Comparison of ENCODE assay signal across 8 cellular contexts in genomic region chr14:31207746-31208545, GRCh38. TPM values are rescaled to one million over a fixed set of nuclear protein-coding genes. Genes with fewer than 3 reads are reported as not detected.
DNase-seq lines count a peak whose midpoint lies in the region; ATAC-seq and TF ChIP-seq lines count a peak whose summit lies in the region.

HECTD1 (minus strand) TSS chr14:31207793; CDS start chr14:31205936, 1,857 bp downstream.

- peak; percentile 94 for DNase-seq in NCI-H1092 treated with DMSO at 0.1 percent for 48 hours (lab: John Stamatoyannopoulos, UW)
- peak; percentile 94 for DNase-seq in activated naive CD8-positive, alpha-beta T cell treated with anti-CD3 and anti-CD28 coated beads, Interleukin-2, amount 10 ng/mL, durations not matched to agents 7 days and 5 days
- DNase-seq in cardiac muscle cell (ENCODE audit: low read depth in 1 of 2, low spot score in 1 of 2) = peak; percentile 93 to 95
- DNase-seq in posterior cingulate gyrus = peak; percentile 70 to 97 (median 83)
- DNase-seq in type B pancreatic cell (ENCODE audit: extremely low spot score, unreplicated experiment) = peak; percentile 94

- peaks cover 34% of the 10 kb centered on the region for H3K4me1 Mint-ChIP-seq in activated naive CD8-positive, alpha-beta T cell treated with anti-CD3 and anti-CD28 coated beads, Interleukin-2, amount 10 ng/mL, durations not matched to agents 7 days and 5 days
- peaks cover 18% of the 10 kb centered on the region for H3K4me1 Mint-ChIP-seq in type B pancreatic cell (ENCODE audit: unreplicated experiment)

- H3K9ac ChIP-seq in SU-DHL-6 (ENCODE audit: low read length) = peak within 1 kb of the TSS; percentile 95

- POLR2A ChIA-PET in activated naive CD8-positive, alpha-beta T cell treated with anti-CD3 and anti-CD28 coated beads, Interleukin-2, amount 10 ng/mL, durations not matched to agents 7 days and 5 days (lab: Charles Lee) = interaction anchor here (0.6 to 3.7 kb wide), 18 partner anchors 9 to 586 kb away, joined by 3 to 22 read pairs (median 4); partner anchors contain the start of genes AP4S1, DTD2, HEATR5A and SCFD1

- peak within 1 kb of the TSS; percentile 86 for H2AFZ ChIP-seq in SU-DHL-6 (ENCODE audit: low read depth, low read length, severe bottlenecking)

- peak within 1 kb of the TSS; percentile 99 for H3K4me2 ChIP-seq in SU-DHL-6 (ENCODE audit: low read depth, low read length, poor library complexity, severe bottlenecking)

- H3K27me3 Mint-ChIP-seq in activated naive CD8-positive, alpha-beta T cell treated with anti-CD3 and anti-CD28 coated beads, Interleukin-2, amount 10 ng/mL, durations not matched to agents 7 days and 5 days = no peaks in the 10 kb centered on the region
- H3K27me3 Mint-ChIP-seq in type B pancreatic cell = no peaks in the 10 kb centered on the region

- H4K20me1 ChIP-seq in SU-DHL-6 (ENCODE audit: low read depth, low read length) = peaks cover 6% of the 10 kb centered on the region

- ATAC-seq in HG02642 (IDR thresholded peaks at IDR 0.05; ENCODE audit: poor library complexity, unreplicated experiment) = peak; percentile 81
- ATAC-seq in activated naive CD8-positive, alpha-beta T cell treated with anti-CD3 and anti-CD28 coated beads, Interleukin-2, amount 10 ng/mL, durations not matched to agents 7 days and 5 days (ENCODE audit: low read depth) = peak; percentile 73

- peaks cover 16% of the 10 kb centered on the region for H3K36me3 Mint-ChIP-seq in activated naive CD8-positive, alpha-beta T cell treated with anti-CD3 and anti-CD28 coated beads, Interleukin-2, amount 10 ng/mL, durations not matched to agents 7 days and 5 days
- H3K36me3 Mint-ChIP-seq in type B pancreatic cell = peaks cover 12% of the 10 kb centered on the region

- intact Hi-C loops in posterior cingulate gyrus (cut with DNase I) = loop anchor here (5.0 kb wide), 2 partner anchors 149 to 181 kb away; partner anchors contain the start of genes AP4S1 and STRN3

- peak; percentile 84 for TF ChIP-seq CTCF in GM12874 (IDR thresholded peaks at IDR 0.05; ENCODE audit: insufficient read depth, low read depth, low read length)
- peak; percentile 43 for TF ChIP-seq CTCF in SU-DHL-6 (IDR thresholded peaks at IDR 0.05; ENCODE audit: insufficient read depth, low read length, poor library complexity, severe bottlenecking)
- TF ChIP-seq CTCF in cardiac muscle cell (IDR thresholded peaks at IDR 0.05; ENCODE audit: low read depth, low read length) = peak; percentile 43
- peak; percentile 88 for TF ChIP-seq CTCF in type B pancreatic cell (conservative IDR thresholded peaks at IDR 0.05)

- peak within 1 kb of the TSS; percentile 95 for H3K4me3 Mint-ChIP-seq in activated naive CD8-positive, alpha-beta T cell treated with anti-CD3 and anti-CD28 coated beads, Interleukin-2, amount 10 ng/mL, durations not matched to agents 7 days and 5 days
- peak within 1 kb of the TSS; percentile 96 for H3K4me3 Mint-ChIP-seq in type B pancreatic cell

- peaks cover 24% of the 10 kb centered on the region for H3F3A ChIP-seq in SU-DHL-6 (ENCODE audit: insufficient read depth)

- peaks cover 16% of the 10 kb centered on the region; the same call in 1 of the 2 replicates for H3K36me3 ChIP-seq in SU-DHL-6 (ENCODE audit: low read length)
- H3K36me3 ChIP-seq in cardiac muscle cell = no peaks in the 10 kb centered on the region

- H3K9me2 ChIP-seq in SU-DHL-6 (replicated peaks; ENCODE audit: insufficient read depth, low read length) = no peaks in the 10 kb centered on the region

- H3K9me3 ChIP-seq in SU-DHL-6 (ENCODE audit: insufficient read depth, low read length) = no peaks in the 10 kb centered on the region
- no peaks in the 10 kb centered on the region for H3K9me3 ChIP-seq in cardiac muscle cell (ENCODE audit: low read depth)

- peaks cover 22% of the 10 kb centered on the region for H3K4me1 ChIP-seq in cardiac muscle cell (ENCODE audit: low read depth)

- H3K27ac ChIP-seq in SU-DHL-6 (ENCODE audit: low read depth, low read length) (peak within 1 kb of the TSS; percentile 93), cardiac muscle cell (peak within 1 kb of the TSS; percentile 99)

- H3K9me3 Mint-ChIP-seq in activated naive CD8-positive, alpha-beta T cell treated with anti-CD3 and anti-CD28 coated beads, Interleukin-2, amount 10 ng/mL, durations not matched to agents 7 days and 5 days = peaks cover 2% of the 10 kb centered on the region
- no peaks in the 10 kb centered on the region for H3K9me3 Mint-ChIP-seq in type B pancreatic cell

- peak within 1 kb of the TSS; percentile 100 for H3K27ac Mint-ChIP-seq in activated naive CD8-positive, alpha-beta T cell treated with anti-CD3 and anti-CD28 coated beads, Interleukin-2, amount 10 ng/mL, durations not matched to agents 7 days and 5 days
- peak within 1 kb of the TSS; percentile 99 for H3K27ac Mint-ChIP-seq in type B pancreatic cell

- peaks cover 41% of the 10 kb centered on the region for H3K79me2 ChIP-seq in SU-DHL-6 (ENCODE audit: insufficient read depth, low read length)

- H3K27me3 ChIP-seq in SU-DHL-6 (ENCODE audit: low read length) (no peaks in the 10 kb centered on the region), cardiac muscle cell (no peaks in the 10 kb centered on the region)

- H3K4me3 ChIP-seq in SU-DHL-6 (ENCODE audit: insufficient read depth, low read length, poor library complexity, severe bottlenecking) = peak within 1 kb of the TSS; percentile 64
- H3K4me3 ChIP-seq in cardiac muscle cell = peak within 1 kb of the TSS; percentile 59

RNA-seq across cellular contexts. Expression of gene HECTD1, which starts in this region (rescaled TPM):
- total RNA-seq in activated naive CD8-positive, alpha-beta T cell treated with anti-CD3 and anti-CD28 coated beads, Interleukin-2, amount 10 ng/mL, durations not matched to agents 7 days and 5 days = 100 to 1,000 TPM; 105 to 117 TPM
- total RNA-seq in cardiac muscle cell (155 and 180 TPM in 2 replicates), type B pancreatic cell (ENCODE audit: low replicate concordance) (138 and 143 TPM in 2 replicates)
- 49.4 and 61.4 TPM in 2 replicates for polyA plus RNA-seq in cardiac muscle cell

Comparison
In these comparisons a context has a peak if more than half of its experiments do, and no peak if none do; other contexts are left out.
1. Peak in every context shown above with its lines: DNase-seq, ATAC-seq, H3K4me3 ChIP-seq and H3K27ac ChIP-seq.